Comparison of ENCODE assay signal across 9 cellular contexts in the genomic region with DNA sequence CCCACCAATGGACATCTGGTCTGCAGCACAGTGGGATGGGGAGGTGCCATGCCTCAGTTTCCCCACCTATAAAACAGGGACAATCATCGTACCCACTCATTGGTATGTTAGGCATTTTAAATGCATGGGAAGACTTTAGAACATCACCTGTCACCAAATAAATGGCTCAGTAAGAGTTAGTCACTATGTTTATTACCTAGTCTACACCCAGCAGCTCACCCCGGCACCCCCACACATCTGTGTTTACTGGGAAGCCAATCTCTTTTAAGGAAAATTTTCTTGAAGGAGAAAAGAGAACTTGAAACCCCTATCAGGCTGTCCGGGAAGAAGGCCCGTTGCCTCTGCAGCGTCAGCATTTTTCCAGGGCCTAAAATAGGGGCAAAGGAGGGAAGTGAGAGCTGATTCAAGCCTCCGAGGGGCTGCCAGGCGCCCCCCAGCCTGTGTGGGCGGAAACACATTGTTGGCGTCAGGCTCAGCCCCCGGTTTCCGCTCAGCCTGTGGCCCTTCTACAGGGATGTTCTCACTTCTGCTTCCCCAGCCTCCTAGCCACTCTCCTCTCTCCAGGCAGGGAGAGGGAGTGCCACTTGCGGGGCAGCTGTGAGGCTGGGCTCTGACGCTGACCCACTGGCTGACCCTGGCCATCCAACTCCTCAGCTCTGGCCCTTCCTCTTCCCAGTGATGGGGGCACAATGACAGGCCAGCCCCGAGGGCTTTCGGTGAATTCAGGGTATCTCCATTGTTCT. TPM values are rescaled to one million over a fixed set of nuclear protein-coding genes. Genes with fewer than 3 reads are reported as not detected.
DNase-seq lines count a peak whose midpoint lies in the region; ATAC-seq and TF ChIP-seq lines count a peak whose summit lies in the region.
"Had no signal": no experiment of that assay in that cellular context is flagged by ENCODE, and none has a peak within 500 bp of the region (broad histone marks: within the 10 kb centered on the region; RNA-seq: fewer than 3 reads in every experiment).

No MANE protein-coding gene starts in this region.

- H3K9me3 Mint-ChIP-seq in activated naive CD8-positive, alpha-beta T cell treated with anti-CD3 and anti-CD28 coated beads for 36 hours: no peaks in the 10 kb centered on the region
- H3K9me3 Mint-ChIP-seq in chondrocyte (ENCODE audit: low read depth): no peaks in the 10 kb centered on the region

- DNase-seq in activated naive CD8-positive, alpha-beta T cell treated with anti-CD3 and anti-CD28 coated beads for 36 hours: peak; percentile 21
- peak; percentile 85 for DNase-seq in medulla oblongata (ENCODE audit: extremely low spot score)
- DNase-seq in activated naive CD4-positive, alpha-beta T cell treated with anti-CD3 and anti-CD28 coated beads, Interleukin-2, amount 50 U/mL, for 16 hours: no peak
- no peak for DNase-seq in cerebellum (ENCODE audit: low spot score)
- no peak for DNase-seq in activated CD4-positive, alpha-beta T cell treated with anti-CD3 and anti-CD28 coated beads, Interleukin-2, amount 50 U/mL, for 4 hours
- DNase-seq in chondrocyte (ENCODE audit: low spot score): no peak

- TF ChIP-seq CTCF in chondrocyte (IDR thresholded peaks at IDR 0.05): no peak

- peaks cover 4% of the 10 kb centered on the region for H3K4me1 Mint-ChIP-seq in activated naive CD8-positive, alpha-beta T cell treated with anti-CD3 and anti-CD28 coated beads for 36 hours
- peaks cover 3% of the 10 kb centered on the region for H3K4me1 Mint-ChIP-seq in chondrocyte (ENCODE audit: low read depth)

- ATAC-seq in GM19372 (IDR thresholded peaks at IDR 0.05; ENCODE audit: low read depth, unreplicated experiment): peak; percentile 83
- ATAC-seq in HG03139 (IDR thresholded peaks at IDR 0.05; ENCODE audit: unreplicated experiment): peak; percentile 65

- no peaks in the 10 kb centered on the region for H3K36me3 Mint-ChIP-seq in activated naive CD8-positive, alpha-beta T cell treated with anti-CD3 and anti-CD28 coated beads for 36 hours
- H3K36me3 Mint-ChIP-seq in chondrocyte (ENCODE audit: low read depth): no peaks in the 10 kb centered on the region

- no peak overlapping the region for H3K27ac Mint-ChIP-seq in activated naive CD8-positive, alpha-beta T cell treated with anti-CD3 and anti-CD28 coated beads for 36 hours
- H3K27ac Mint-ChIP-seq in chondrocyte (ENCODE audit: unreplicated experiment): no peak overlapping the region

- H3K4me3 Mint-ChIP-seq in activated naive CD8-positive, alpha-beta T cell treated with anti-CD3 and anti-CD28 coated beads for 36 hours: no peak overlapping the region
- no peak overlapping the region for H3K4me3 Mint-ChIP-seq in chondrocyte (ENCODE audit: unreplicated experiment)

- H3K27me3 Mint-ChIP-seq in activated naive CD8-positive, alpha-beta T cell treated with anti-CD3 and anti-CD28 coated beads for 36 hours: peaks cover 25% of the 10 kb centered on the region
- no peaks in the 10 kb centered on the region for H3K27me3 Mint-ChIP-seq in chondrocyte (ENCODE audit: low read depth)

RNA-seq across cellular contexts. Expression of a gene that starts 4.6 kb away (rescaled TPM):
- total RNA-seq in activated naive CD8-positive, alpha-beta T cell treated with anti-CD3 and anti-CD28 coated beads for 36 hours: not detected
- 8.7 TPM for total RNA-seq in cerebellum
- 0.62 to 1.7 TPM (median 0.65 TPM) in 3 replicates for total RNA-seq in chondrocyte
- total RNA-seq: epithelial cell of proximal tubule had no signal

Comparison
In these comparisons a context has a peak if more than half of its experiments do, and no peak if none do; other contexts are left out.
1. DNase-seq: peak in activated naive CD8-positive, alpha-beta T cell treated with anti-CD3 and anti-CD28 coated beads for 36 hours (single experiment) and medulla oblongata (single experiment); none in activated naive CD4-positive, alpha-beta T cell treated with anti-CD3 and anti-CD28 coated beads, Interleukin-2, amount 50 U/mL, for 16 hours (single experiment), cerebellum (single experiment), activated CD4-positive, alpha-beta T cell treated with anti-CD3 and anti-CD28 coated beads, Interleukin-2, amount 50 U/mL, for 4 hours (0 of 2) and chondrocyte (single experiment).